In the genomic region with DNA sequence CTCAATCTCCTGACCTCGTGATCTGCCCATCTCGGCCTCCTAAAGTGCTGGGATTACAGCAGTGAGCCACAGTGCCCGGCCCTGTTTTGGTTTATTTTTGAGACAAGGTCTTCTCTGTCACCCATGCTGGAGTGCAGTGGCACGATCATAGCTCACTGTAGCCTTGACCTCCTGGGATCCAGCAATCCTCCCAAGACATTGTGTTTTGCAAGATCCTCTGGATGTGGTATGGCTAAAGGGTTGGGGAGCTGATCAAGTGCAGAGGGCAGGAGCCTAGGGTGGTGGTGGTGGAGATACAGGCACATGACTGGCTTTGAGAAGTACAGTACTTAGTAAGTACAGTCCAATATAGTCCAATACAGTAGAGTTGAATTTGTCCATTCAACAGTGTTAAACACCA, we compare ENCODE assay signal across 1 cellular context.
TF ChIP-seq lines count a peak whose summit lies in the region.

No MANE protein-coding gene starts in this region.

TF ChIP-seq in K562, 482 proteins besides CTCF, POLR2A, EP300 and RAD21:
- TF ChIP-seq CSDE1 (IDR thresholded peaks at IDR 0.05) (no peak), CHD2 (IDR thresholded peaks at IDR 0.05; ENCODE audit: low read depth, low read length) (no peak), STAG1 (CRISPR knock-in tag; IDR thresholded peaks at IDR 0.05; ENCODE audit: borderline replicate concordance) (no peak), KLF6 (CRISPR knock-in tag; IDR thresholded peaks at IDR 0.05; ENCODE audit: borderline replicate concordance) (no peak), BRCA1 (IDR thresholded peaks at IDR 0.05) (no peak), BRCA1 (CRISPR knock-in tag; IDR thresholded peaks at IDR 0.05) (no peak), DMBX1 (CRISPR knock-in tag; IDR thresholded peaks at IDR 0.05; ENCODE audit: borderline replicate concordance) (no peak), ZNF780A (CRISPR knock-in tag; IDR thresholded peaks at IDR 0.05) (no peak), RBM17 (IDR thresholded peaks at IDR 0.05; ENCODE audit: borderline replicate concordance, low read depth, low read length) (no peak), MAFF (IDR thresholded peaks at IDR 0.05; ENCODE audit: low read length) (no peak), ZBTB8A (IDR thresholded peaks at IDR 0.05; ENCODE audit: partially characterized antibody) (no peak), NR4A1 (CRISPR knock-in tag; IDR thresholded peaks at IDR 0.05) (no peak), NR4A1 (tag; IDR thresholded peaks at IDR 0.05) (no peak), ZBTB1 (CRISPR knock-in tag; IDR thresholded peaks at IDR 0.05; ENCODE audit: borderline replicate concordance, low read depth) (no peak)
- TF ChIP-seq, protein P1, sequence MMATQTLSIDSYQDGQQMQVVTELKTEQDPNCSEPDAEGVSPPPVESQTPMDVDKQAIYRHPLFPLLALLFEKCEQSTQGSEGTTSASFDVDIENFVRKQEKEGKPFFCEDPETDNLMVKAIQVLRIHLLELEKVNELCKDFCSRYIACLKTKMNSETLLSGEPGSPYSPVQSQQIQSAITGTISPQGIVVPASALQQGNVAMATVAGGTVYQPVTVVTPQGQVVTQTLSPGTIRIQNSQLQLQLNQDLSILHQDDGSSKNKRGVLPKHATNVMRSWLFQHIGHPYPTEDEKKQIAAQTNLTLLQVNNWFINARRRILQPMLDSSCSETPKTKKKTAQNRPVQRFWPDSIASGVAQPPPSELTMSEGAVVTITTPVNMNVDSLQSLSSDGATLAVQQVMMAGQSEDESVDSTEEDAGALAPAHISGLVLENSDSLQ (IDR thresholded peaks at IDR 0.05) = no peak
- TF ChIP-seq, protein P2, sequence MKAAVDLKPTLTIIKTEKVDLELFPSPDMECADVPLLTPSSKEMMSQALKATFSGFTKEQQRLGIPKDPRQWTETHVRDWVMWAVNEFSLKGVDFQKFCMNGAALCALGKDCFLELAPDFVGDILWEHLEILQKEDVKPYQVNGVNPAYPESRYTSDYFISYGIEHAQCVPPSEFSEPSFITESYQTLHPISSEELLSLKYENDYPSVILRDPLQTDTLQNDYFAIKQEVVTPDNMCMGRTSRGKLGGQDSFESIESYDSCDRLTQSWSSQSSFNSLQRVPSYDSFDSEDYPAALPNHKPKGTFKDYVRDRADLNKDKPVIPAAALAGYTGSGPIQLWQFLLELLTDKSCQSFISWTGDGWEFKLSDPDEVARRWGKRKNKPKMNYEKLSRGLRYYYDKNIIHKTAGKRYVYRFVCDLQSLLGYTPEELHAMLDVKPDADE (conservative IDR thresholded peaks at IDR 0.05; ENCODE audit: control insufficient read depth, low read depth, low read length) = no peak
- TF ChIP-seq, protein P3, sequence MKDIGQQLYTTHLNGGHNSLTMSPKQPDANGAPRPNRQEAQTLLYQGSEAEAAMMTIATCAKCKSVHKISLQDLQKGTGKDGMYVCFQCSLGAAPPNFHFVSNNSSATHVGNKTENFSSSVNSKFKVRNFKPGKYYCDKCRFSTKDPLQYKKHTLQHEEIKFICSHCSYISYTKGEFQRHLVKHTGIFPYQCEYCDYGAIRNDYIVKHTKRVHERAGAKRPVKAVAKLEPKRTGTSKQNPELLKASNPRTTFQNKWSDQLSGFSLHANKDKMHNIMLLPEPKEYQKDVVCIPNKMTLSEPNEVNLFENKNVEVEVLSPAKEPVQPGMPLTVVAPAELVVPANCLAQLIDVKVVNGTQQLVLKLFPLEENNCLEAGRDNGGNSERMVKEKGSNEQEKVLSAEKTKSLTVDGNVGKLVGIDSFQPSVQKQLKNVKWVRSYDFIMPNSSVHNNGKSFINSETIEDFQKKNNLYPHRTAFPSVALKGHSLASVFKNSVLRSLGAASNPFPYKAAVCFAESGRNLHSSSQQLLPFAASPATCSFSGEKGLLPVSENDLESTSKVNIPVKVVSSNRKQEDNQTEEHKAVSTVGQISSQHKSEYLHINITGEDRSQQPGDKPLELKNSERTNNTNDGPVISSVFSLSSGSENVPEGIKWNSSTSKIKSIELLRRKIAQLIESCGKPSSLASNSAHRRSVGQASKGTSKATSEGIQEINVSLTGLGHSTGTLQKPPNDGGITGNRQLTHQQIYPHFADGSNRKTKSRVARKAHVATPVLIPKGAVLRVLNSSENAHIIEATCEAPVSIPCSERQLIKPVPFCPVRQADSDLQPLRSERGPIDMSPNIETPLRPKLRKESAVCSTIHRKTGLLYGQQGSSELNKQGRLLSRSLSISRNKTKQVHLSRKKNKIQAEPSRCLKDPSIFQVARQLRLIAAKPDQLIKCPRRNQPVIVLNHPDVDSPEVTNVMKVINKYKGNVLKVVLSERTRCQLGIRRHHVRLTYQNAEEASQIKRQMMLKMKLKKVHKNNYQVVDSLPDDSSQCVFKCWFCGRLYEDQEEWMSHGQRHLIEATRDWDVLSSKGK (CRISPR knock-in tag; IDR thresholded peaks at IDR 0.05) = no peak
- TF ChIP-seq, protein P4, sequence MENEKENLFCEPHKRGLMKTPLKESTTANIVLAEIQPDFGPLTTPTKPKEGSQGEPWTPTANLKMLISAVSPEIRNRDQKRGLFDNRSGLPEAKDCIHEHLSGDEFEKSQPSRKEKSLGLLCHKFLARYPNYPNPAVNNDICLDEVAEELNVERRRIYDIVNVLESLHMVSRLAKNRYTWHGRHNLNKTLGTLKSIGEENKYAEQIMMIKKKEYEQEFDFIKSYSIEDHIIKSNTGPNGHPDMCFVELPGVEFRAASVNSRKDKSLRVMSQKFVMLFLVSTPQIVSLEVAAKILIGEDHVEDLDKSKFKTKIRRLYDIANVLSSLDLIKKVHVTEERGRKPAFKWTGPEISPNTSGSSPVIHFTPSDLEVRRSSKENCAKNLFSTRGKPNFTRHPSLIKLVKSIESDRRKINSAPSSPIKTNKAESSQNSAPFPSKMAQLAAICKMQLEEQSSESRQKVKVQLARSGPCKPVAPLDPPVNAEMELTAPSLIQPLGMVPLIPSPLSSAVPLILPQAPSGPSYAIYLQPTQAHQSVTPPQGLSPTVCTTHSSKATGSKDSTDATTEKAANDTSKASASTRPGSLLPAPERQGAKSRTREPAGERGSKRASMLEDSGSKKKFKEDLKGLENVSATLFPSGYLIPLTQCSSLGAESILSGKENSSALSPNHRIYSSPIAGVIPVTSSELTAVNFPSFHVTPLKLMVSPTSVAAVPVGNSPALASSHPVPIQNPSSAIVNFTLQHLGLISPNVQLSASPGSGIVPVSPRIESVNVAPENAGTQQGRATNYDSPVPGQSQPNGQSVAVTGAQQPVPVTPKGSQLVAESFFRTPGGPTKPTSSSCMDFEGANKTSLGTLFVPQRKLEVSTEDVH (IDR thresholded peaks at IDR 0.05; ENCODE audit: low read depth, partially characterized antibody) = no peak
- TF ChIP-seq, protein P5, sequence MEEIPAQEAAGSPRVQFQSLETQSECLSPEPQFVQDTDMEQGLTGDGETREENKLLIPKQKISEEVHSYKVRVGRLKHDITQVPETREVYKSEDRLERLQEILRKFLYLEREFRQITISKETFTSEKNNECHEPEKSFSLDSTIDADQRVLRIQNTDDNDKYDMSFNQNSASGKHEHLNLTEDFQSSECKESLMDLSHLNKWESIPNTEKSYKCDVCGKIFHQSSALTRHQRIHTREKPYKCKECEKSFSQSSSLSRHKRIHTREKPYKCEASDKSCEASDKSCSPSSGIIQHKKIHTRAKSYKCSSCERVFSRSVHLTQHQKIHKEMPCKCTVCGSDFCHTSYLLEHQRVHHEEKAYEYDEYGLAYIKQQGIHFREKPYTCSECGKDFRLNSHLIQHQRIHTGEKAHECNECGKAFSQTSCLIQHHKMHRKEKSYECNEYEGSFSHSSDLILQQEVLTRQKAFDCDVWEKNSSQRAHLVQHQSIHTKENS (CRISPR knock-in tag; IDR thresholded peaks at IDR 0.05) = no peak
- TF ChIP-seq, protein P6, sequence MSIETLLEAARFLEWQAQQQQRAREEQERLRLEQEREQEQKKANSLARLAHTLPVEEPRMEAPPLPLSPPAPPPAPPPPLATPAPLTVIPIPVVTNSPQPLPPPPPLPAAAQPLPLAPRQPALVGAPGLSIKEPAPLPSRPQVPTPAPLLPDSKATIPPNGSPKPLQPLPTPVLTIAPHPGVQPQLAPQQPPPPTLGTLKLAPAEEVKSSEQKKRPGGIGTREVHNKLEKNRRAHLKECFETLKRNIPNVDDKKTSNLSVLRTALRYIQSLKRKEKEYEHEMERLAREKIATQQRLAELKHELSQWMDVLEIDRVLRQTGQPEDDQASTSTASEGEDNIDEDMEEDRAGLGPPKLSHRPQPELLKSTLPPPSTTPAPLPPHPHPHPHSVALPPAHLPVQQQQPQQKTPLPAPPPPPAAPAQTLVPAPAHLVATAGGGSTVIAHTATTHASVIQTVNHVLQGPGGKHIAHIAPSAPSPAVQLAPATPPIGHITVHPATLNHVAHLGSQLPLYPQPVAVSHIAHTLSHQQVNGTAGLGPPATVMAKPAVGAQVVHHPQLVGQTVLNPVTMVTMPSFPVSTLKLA (conservative IDR thresholded peaks at IDR 0.05) = no peak
- TF ChIP-seq, protein P7, sequence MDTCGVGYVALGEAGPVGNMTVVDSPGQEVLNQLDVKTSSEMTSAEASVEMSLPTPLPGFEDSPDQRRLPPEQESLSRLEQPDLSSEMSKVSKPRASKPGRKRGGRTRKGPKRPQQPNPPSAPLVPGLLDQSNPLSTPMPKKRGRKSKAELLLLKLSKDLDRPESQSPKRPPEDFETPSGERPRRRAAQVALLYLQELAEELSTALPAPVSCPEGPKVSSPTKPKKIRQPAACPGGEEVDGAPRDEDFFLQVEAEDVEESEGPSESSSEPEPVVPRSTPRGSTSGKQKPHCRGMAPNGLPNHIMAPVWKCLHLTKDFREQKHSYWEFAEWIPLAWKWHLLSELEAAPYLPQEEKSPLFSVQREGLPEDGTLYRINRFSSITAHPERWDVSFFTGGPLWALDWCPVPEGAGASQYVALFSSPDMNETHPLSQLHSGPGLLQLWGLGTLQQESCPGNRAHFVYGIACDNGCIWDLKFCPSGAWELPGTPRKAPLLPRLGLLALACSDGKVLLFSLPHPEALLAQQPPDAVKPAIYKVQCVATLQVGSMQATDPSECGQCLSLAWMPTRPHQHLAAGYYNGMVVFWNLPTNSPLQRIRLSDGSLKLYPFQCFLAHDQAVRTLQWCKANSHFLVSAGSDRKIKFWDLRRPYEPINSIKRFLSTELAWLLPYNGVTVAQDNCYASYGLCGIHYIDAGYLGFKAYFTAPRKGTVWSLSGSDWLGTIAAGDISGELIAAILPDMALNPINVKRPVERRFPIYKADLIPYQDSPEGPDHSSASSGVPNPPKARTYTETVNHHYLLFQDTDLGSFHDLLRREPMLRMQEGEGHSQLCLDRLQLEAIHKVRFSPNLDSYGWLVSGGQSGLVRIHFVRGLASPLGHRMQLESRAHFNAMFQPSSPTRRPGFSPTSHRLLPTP (IDR thresholded peaks at IDR 0.05; ENCODE audit: borderline replicate concordance, extremely low read depth, insufficient read length) = no peak
